In genomic region chr4:71184195-71184781, GRCh38 we compare ENCODE assay signal across 8 cellular contexts.
A peak's percentile ranks its signal among the peaks of the same experiment; 100 is the strongest.
DNase-seq lines count a peak whose midpoint lies in the region; ATAC-seq and TF ChIP-seq lines count a peak whose summit lies in the region.

No MANE protein-coding gene starts in this region.

- peak; percentile 79 for ATAC-seq in GM18867 (IDR thresholded peaks at IDR 0.05; ENCODE audit: unreplicated experiment)
- peak; percentile 76 for ATAC-seq in HG02973 (IDR thresholded peaks at IDR 0.05; ENCODE audit: unreplicated experiment)
- no peak for ATAC-seq in HG02970 (IDR thresholded peaks at IDR 0.05; ENCODE audit: low FRiP score, unreplicated experiment)

- POLR2A ChIA-PET in CD8-positive, alpha-beta memory T cell (lab: Charles Lee) = no interaction called here

- CTCF ChIA-PET in CD8-positive, alpha-beta memory T cell (lab: Charles Lee) = interaction anchor here (0.7 to 1.9 kb wide), 13 partner anchors 8 to 527 kb away, joined by 3 to 11 read pairs (median 3); partner anchors contain the start of gene DCK

- peaks cover 23% of the 10 kb centered on the region for H3K4me1 ChIP-seq in CD8-positive, alpha-beta memory T cell (ENCODE audit: insufficient read depth, low read length)
- peaks cover 6% of the 10 kb centered on the region for H3K4me1 ChIP-seq in parathyroid adenoma

- peak overlapping the region; percentile 59 for H2AFZ ChIP-seq in parathyroid adenoma

- no peak overlapping the region for H3K4me3 ChIP-seq in CD8-positive, alpha-beta memory T cell (ENCODE audit: low read length)
- H3K4me3 ChIP-seq in fibroblast of pulmonary artery (replicated peaks; ENCODE audit: low read depth, low read length) (no peak overlapping the region), parathyroid adenoma (ENCODE audit: low read depth, low read length) (no peak overlapping the region)

- peaks cover 4 to 7% of the 10 kb centered on the region in 2 donors for H3K27me3 Mint-ChIP-seq in CD8-positive, alpha-beta memory T cell

- peak overlapping the region in 6 of 8 donors; percentile 2 to 79 (median 21) for H3K27ac Mint-ChIP-seq in CD8-positive, alpha-beta memory T cell

- peaks cover 4% of the 10 kb centered on the region for H3K27me3 ChIP-seq in CD8-positive, alpha-beta memory T cell (ENCODE audit: insufficient read depth, low read length, poor library complexity, severe bottlenecking)
- no peaks in the 10 kb centered on the region for H3K27me3 ChIP-seq in parathyroid adenoma (ENCODE audit: control insufficient read depth, insufficient read depth, low read length)

- no peak overlapping the region for H3K9ac ChIP-seq in parathyroid adenoma

- H3K4me2 ChIP-seq in parathyroid adenoma (ENCODE audit: low read length) = no peak overlapping the region

- H3K36me3 Mint-ChIP-seq in CD8-positive, alpha-beta memory T cell = peaks cover 0 to 8% (median 0%) of the 10 kb centered on the region in 3 donors

- TF ChIP-seq CTCF in fibroblast of pulmonary artery (IDR thresholded peaks at IDR 0.05; ENCODE audit: low read length, missing control alignments) = peak; percentile 72
- TF ChIP-seq CTCF in parathyroid adenoma (IDR thresholded peaks at IDR 0.05) = peak; percentile 47

- H3K4me1 Mint-ChIP-seq in CD8-positive, alpha-beta memory T cell = peaks cover 26 to 38% (median 38%) of the 10 kb centered on the region in 3 donors

- H3K27ac ChIP-seq in CD8-positive, alpha-beta memory T cell (ENCODE audit: low read depth, low read length) = no peak overlapping the region
- no peak overlapping the region for H3K27ac ChIP-seq in parathyroid adenoma

- peak; percentile 7 to 53 (median 37) for DNase-seq in CD8-positive, alpha-beta memory T cell
- DNase-seq in NCI-H2171 treated with DMSO at 0.1 percent for 48 hours (lab: John Stamatoyannopoulos, UW) = peak; percentile 54
- peak; percentile 18 to 39 for DNase-seq in activated CD4-positive, alpha-beta T cell treated with anti-CD3 and anti-CD28 coated beads for 4 hours
- DNase-seq in fibroblast of pulmonary artery (ENCODE audit: low read depth) = peak; percentile 68

- no peaks in the 10 kb centered on the region for H3K9me3 ChIP-seq in CD8-positive, alpha-beta memory T cell (ENCODE audit: low read length)
- no peaks in the 10 kb centered on the region for H3K9me3 ChIP-seq in parathyroid adenoma (ENCODE audit: control insufficient read depth, low read length)

- no peaks in the 10 kb centered on the region for H3K79me2 ChIP-seq in parathyroid adenoma

- no peaks in the 10 kb centered on the region for H3K9me3 Mint-ChIP-seq in CD8-positive, alpha-beta memory T cell

- peak overlapping the region in 4 of 7 donors; percentile 6 to 83 (median 32) for H3K4me3 Mint-ChIP-seq in CD8-positive, alpha-beta memory T cell

- H3K36me3 ChIP-seq in CD8-positive, alpha-beta memory T cell (ENCODE audit: insufficient read depth, low read length) = no peaks in the 10 kb centered on the region
- no peaks in the 10 kb centered on the region for H3K36me3 ChIP-seq in parathyroid adenoma (ENCODE audit: control insufficient read depth, insufficient read depth, low read length)
